Comparison of ENCODE assay signal across 9 cellular contexts in the genomic region with DNA sequence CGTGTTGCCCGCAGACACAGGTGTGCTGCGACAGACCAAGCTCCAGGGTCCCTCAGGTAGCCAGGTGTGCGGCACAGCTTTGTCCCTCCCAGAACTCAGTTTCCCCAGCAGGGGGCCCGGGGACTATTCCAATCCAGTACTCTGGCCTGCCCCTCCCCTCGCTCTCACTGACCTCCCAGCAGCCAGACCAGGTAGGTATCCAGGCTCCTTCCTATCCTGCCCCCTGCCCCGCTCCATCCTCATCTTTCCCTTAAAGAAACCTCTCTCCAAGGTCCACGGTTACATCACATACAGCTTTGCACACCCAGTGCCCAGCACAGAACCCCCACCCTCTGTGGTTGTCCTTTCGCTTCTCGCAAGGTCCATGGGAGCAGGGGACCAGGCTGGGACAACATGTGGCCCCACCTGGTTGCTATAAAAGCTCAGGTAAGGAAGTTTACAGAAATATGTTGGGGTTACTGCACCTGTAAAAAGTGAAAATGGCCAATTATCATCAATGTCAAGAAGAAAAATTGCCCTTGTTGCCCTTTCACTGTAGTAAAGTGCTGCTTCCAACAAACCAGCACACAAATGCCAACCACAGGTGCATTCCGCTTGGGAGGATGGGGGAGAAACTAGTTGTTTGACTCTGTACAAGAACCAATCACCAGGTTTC. TPM values are rescaled to one million over a fixed set of nuclear protein-coding genes. Genes with fewer than 3 reads are reported as not detected.
DNase-seq lines count a peak whose midpoint lies in the region; ATAC-seq and TF ChIP-seq lines count a peak whose summit lies in the region.
"Had no signal": no experiment of that assay in that cellular context is flagged by ENCODE, and none has a peak within 500 bp of the region (broad histone marks: within the 10 kb centered on the region; RNA-seq: fewer than 3 reads in every experiment).

No MANE protein-coding gene starts in this region.

- H3K4me3 Mint-ChIP-seq in osteocyte (ENCODE audit: unreplicated experiment) = peak overlapping the region; percentile 65

- no peaks in the 10 kb centered on the region for H3K9me3 Mint-ChIP-seq in osteocyte (ENCODE audit: unreplicated experiment)

- H3K4me1 Mint-ChIP-seq in osteocyte (ENCODE audit: unreplicated experiment) = peaks cover 14% of the 10 kb centered on the region

- no peaks in the 10 kb centered on the region for H3K36me3 Mint-ChIP-seq in osteocyte (ENCODE audit: unreplicated experiment)

- H3K27me3 Mint-ChIP-seq in osteocyte (ENCODE audit: unreplicated experiment) = peaks cover 27% of the 10 kb centered on the region

- ATAC-seq in HG03469 (IDR thresholded peaks at IDR 0.05; ENCODE audit: unreplicated experiment) (peak; percentile 5), HG02938 (IDR thresholded peaks at IDR 0.05; ENCODE audit: unreplicated experiment) (no peak)

- no peak overlapping the region for H3K27ac ChIP-seq in coronary artery

- H3K4me3 ChIP-seq in coronary artery = peak overlapping the region; percentile 77

- TF ChIP-seq CTCF in GM12874 (IDR thresholded peaks at IDR 0.05; ENCODE audit: insufficient read depth, low read depth, low read length) (peak; percentile 26; the same call in 1 of the 2 replicates), coronary artery (IDR thresholded peaks at IDR 0.05) (no peak), osteocyte (IDR thresholded peaks at IDR 0.05) (no peak)

- H3K27ac Mint-ChIP-seq in osteocyte (ENCODE audit: unreplicated experiment) = no peak overlapping the region

- peak; percentile 47 for DNase-seq in coronary artery (ENCODE audit: low spot score)
- DNase-seq in osteocyte (ENCODE audit: extremely low spot score, unreplicated experiment) = no peak
- DNase-seq in HuH-7.5 (ENCODE audit: low spot score) = no peak
- no peak for DNase-seq in stimulated activated CD4-positive, alpha-beta T cell treated with anti-CD3 and anti-CD28 coated beads, Interleukin-4, amount 100 ng/mL, for 24 hours
- no peak for DNase-seq in HT-29 (ENCODE audit: low spot score)

RNA-seq across cellular contexts. Expression of gene CYP11A1, which starts 7.3 kb away (rescaled TPM):
- not detected in 2 replicates for total RNA-seq in osteocyte
- not detected in 2 replicates for total RNA-seq in HT-29 (2014; rRNA removed; shearing (Covaris generic))
- total RNA-seq: LHCN-M2 had no signal

RNA-seq across cellular contexts. Expression of gene SEMA7A, which starts 59.0 kb away (rescaled TPM):
- total RNA-seq in osteocyte = 0.37 and 0.51 TPM in 2 replicates
- 1.1 and 1.3 TPM in 2 replicates for total RNA-seq in HT-29 (2014; rRNA removed; shearing (Covaris generic))
